In genomic region chr16:70437582-70438324, GRCh38 we compare ENCODE assay signal across 1 cellular context.
TF ChIP-seq lines count a peak whose summit lies in the region.

No MANE protein-coding gene starts in this region.

TF ChIP-seq in WTC11, 78 proteins besides CTCF, POLR2A, EP300 and RAD21 (continued from another document):
- TF ChIP-seq AR (CRISPR knock-in tag; IDR thresholded peaks at IDR 0.05): no peak
- no peak for TF ChIP-seq ERG (CRISPR knock-in tag; IDR thresholded peaks at IDR 0.05)
- no peak for TF ChIP-seq E2F5 (CRISPR knock-in tag; IDR thresholded peaks at IDR 0.05)
- TF ChIP-seq TP53 (CRISPR knock-in tag; IDR thresholded peaks at IDR 0.05): no peak
TF ChIP-seq in WTC11: peak in this region for 0.
